ENCODE assay signal across 1 cellular context in the genomic region with DNA sequence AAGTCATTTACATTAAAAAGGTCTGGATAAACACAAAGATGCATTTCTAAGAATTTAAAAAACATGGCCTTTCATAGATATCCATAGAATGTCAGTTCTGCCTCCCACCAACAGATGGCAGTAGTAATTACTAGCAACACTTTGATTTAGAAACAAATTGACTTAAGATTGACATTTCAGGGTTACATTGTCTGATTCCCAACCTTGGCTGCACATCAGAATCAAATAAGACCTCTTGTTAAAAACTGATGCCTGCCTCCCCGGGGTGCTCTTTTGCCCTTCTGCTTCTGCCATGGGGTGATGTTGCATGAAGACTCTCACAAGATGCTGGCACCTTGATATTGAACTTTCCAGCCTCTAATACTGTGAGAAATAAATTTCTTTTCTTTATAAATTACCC.
TF ChIP-seq lines count a peak whose summit lies in the region.

No MANE protein-coding gene starts in this region.

TF ChIP-seq in GM23338, 12 proteins besides CTCF, POLR2A, EP300 and RAD21 (continued from another document):
- TF ChIP-seq, protein P1, sequence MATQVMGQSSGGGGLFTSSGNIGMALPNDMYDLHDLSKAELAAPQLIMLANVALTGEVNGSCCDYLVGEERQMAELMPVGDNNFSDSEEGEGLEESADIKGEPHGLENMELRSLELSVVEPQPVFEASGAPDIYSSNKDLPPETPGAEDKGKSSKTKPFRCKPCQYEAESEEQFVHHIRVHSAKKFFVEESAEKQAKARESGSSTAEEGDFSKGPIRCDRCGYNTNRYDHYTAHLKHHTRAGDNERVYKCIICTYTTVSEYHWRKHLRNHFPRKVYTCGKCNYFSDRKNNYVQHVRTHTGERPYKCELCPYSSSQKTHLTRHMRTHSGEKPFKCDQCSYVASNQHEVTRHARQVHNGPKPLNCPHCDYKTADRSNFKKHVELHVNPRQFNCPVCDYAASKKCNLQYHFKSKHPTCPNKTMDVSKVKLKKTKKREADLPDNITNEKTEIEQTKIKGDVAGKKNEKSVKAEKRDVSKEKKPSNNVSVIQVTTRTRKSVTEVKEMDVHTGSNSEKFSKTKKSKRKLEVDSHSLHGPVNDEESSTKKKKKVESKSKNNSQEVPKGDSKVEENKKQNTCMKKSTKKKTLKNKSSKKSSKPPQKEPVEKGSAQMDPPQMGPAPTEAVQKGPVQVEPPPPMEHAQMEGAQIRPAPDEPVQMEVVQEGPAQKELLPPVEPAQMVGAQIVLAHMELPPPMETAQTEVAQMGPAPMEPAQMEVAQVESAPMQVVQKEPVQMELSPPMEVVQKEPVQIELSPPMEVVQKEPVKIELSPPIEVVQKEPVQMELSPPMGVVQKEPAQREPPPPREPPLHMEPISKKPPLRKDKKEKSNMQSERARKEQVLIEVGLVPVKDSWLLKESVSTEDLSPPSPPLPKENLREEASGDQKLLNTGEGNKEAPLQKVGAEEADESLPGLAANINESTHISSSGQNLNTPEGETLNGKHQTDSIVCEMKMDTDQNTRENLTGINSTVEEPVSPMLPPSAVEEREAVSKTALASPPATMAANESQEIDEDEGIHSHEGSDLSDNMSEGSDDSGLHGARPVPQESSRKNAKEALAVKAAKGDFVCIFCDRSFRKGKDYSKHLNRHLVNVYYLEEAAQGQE (IDR thresholded peaks at IDR 0.05; ENCODE audit: unreplicated experiment): no peak
- no peak for TF ChIP-seq JUNB (IDR thresholded peaks at IDR 0.05; ENCODE audit: unreplicated experiment)
- TF ChIP-seq STAT1 (IDR thresholded peaks at IDR 0.05; ENCODE audit: unreplicated experiment): no peak
